ENCODE assay signal across 8 cellular contexts in the genomic region with DNA sequence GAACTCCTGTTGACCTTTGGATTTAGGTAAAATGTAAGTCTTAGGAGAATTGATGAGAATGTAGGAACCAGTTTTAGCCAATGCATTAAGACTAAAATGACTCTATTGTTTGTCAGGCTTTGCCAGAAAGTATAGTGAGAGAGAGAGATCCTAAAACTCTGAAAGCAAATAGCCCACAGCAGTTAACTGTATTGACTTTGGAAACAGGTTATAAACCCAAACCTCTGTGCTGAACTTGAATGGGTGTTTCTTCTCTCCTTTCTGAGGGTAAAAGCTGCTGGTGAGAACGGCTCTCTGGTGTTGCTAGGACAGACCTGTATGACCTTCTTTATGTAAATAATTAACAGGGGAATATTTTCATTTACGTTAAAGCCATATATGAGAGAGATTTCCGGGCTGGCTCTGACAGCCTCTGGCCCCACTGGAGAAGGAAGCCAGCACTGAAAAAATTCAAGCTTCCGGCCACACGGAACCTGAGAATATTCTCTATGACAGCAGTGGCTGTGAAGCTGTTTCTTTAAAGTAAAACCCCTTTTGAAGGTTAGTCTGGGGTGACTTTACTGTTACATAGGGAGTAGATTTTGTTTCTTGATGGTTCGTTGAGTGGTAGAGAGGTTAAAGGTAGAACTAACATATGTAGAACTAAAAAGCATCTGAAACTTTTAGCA.
A peak's percentile ranks its signal among the peaks of the same experiment; 100 is the strongest.
DNase-seq lines count a peak whose midpoint lies in the region; ATAC-seq and TF ChIP-seq lines count a peak whose summit lies in the region.

No MANE protein-coding gene starts in this region.

- CTCF ChIA-PET in Caco-2 (lab: Charles Lee), result interaction anchor here (0.5 to 0.8 kb wide), 3 partner anchors 9 to 124 kb away, joined by 3 to 6 read pairs (median 3); no protein-coding TSS in a partner anchor
- CTCF ChIA-PET in activated CD4-positive, alpha-beta memory T cell treated with anti-CD3 and anti-CD28 coated beads for 36 hours (lab: Charles Lee), result interaction anchor here (0.7 to 1.1 kb wide), 2 partner anchors 8 to 12 kb away, joined by 3 read pairs; no protein-coding TSS in a partner anchor

- no peaks in the 10 kb centered on the region for H3K27me3 Mint-ChIP-seq in Caco-2 (ENCODE audit: insufficient read depth, unreplicated experiment)
- no peaks in the 10 kb centered on the region for H3K27me3 Mint-ChIP-seq in activated CD4-positive, alpha-beta memory T cell treated with anti-CD3 and anti-CD28 coated beads for 36 hours

- H3K36me3 Mint-ChIP-seq in Caco-2 (ENCODE audit: insufficient read depth, unreplicated experiment), result peaks cover 89% of the 10 kb centered on the region
- peaks cover 6% of the 10 kb centered on the region for H3K36me3 Mint-ChIP-seq in activated CD4-positive, alpha-beta memory T cell treated with anti-CD3 and anti-CD28 coated beads for 36 hours

- H3K4me1 ChIP-seq in Caco-2 (peaks cover 73% of the 10 kb centered on the region), lower lobe of right lung (peaks cover 89% of the 10 kb centered on the region)

- peak overlapping the region; percentile 58 for H3K4me3 Mint-ChIP-seq in Caco-2 (ENCODE audit: unreplicated experiment)
- H3K4me3 Mint-ChIP-seq in activated CD4-positive, alpha-beta memory T cell treated with anti-CD3 and anti-CD28 coated beads for 36 hours, result peak overlapping the region; percentile 51

- POLR2A ChIA-PET in Caco-2 (lab: Charles Lee), result interaction anchor here (0.6 to 1.8 kb wide), 2 partner anchors 21 to 610 kb away, joined by 3 to 8 read pairs; no protein-coding TSS in a partner anchor
- POLR2A ChIA-PET in activated CD4-positive, alpha-beta memory T cell treated with anti-CD3 and anti-CD28 coated beads for 36 hours (lab: Charles Lee), result interaction anchor here (0.5 to 3.5 kb wide), 7 partner anchors 10 to 1029 kb away, joined by 3 to 25 read pairs (median 3); no protein-coding TSS in a partner anchor

- intact Hi-C loops in Caco-2 (cut with micrococcal nuclease; ENCODE audit: unreplicated experiment) (loop anchor here (1.0 to 10.0 kb wide), 2 partner anchors 9 to 605 kb away; a partner anchor contains a TSS), lower lobe of right lung (cut with DNase I) (no loop called here)
- intact Hi-C loops in activated CD4-positive, alpha-beta memory T cell treated with anti-CD3 and anti-CD28 coated beads for 36 hours (cut with micrococcal nuclease), result loop anchor here (10.0 kb wide), 2 partner anchors 555 to 795 kb away; a partner anchor contains a TSS

- H3K27ac ChIP-seq in lower lobe of right lung, result peak overlapping the region; percentile 34

- DNase-seq in Caco-2 (peak; percentile 68 to 76), lower lobe of right lung (no peak), GOT3 (lab: John Stamatoyannopoulos, UW) (no peak), NCI-H774 (lab: John Stamatoyannopoulos, UW) (no peak), RKO (ENCODE audit: low spot score) (no peak)
- no peak for DNase-seq in activated CD4-positive, alpha-beta memory T cell treated with anti-CD3 and anti-CD28 coated beads for 36 hours

- no peaks in the 10 kb centered on the region for H3K9me3 Mint-ChIP-seq in Caco-2 (ENCODE audit: unreplicated experiment)
- H3K9me3 Mint-ChIP-seq in activated CD4-positive, alpha-beta memory T cell treated with anti-CD3 and anti-CD28 coated beads for 36 hours, result no peaks in the 10 kb centered on the region

- H3K4me3 ChIP-seq in Caco-2 (ENCODE audit: low read depth, low read length) (0 out of 2 replicates have a peak overlapping the region, but pooled peaks have one; percentile 8), lower lobe of right lung (no peak overlapping the region)

- peak overlapping the region; percentile 77 for H3K27ac Mint-ChIP-seq in Caco-2 (ENCODE audit: unreplicated experiment)
- peak overlapping the region; percentile 81 for H3K27ac Mint-ChIP-seq in activated CD4-positive, alpha-beta memory T cell treated with anti-CD3 and anti-CD28 coated beads for 36 hours

- peaks cover 61% of the 10 kb centered on the region for H3K4me1 Mint-ChIP-seq in Caco-2 (ENCODE audit: low read depth, unreplicated experiment)
- peaks cover 90% of the 10 kb centered on the region for H3K4me1 Mint-ChIP-seq in activated CD4-positive, alpha-beta memory T cell treated with anti-CD3 and anti-CD28 coated beads for 36 hours (ENCODE audit: low read depth)

- TF ChIP-seq CTCF in Caco-2 (IDR thresholded peaks at IDR 0.05; ENCODE audit: insufficient read depth in 1 of 2, low read depth in 1 of 2, low read length in 1 of 2, severe bottlenecking in 1 of 2, unreplicated experiment in 1 of 2), result no peak
- TF ChIP-seq CTCF in lower lobe of right lung (IDR thresholded peaks at IDR 0.05), result no peak

- ATAC-seq in GM19395 (IDR thresholded peaks at IDR 0.05; ENCODE audit: unreplicated experiment), result peak; percentile 78
- ATAC-seq in HG03432 (IDR thresholded peaks at IDR 0.05; ENCODE audit: unreplicated experiment), result peak; percentile 85
- peak in 1 of 2 donors; percentile 31 for ATAC-seq in lower lobe of right lung

- H3K9me3 ChIP-seq in Caco-2 (no peaks in the 10 kb centered on the region), lower lobe of right lung (no peaks in the 10 kb centered on the region)

- H3K36me3 ChIP-seq in Caco-2 (ENCODE audit: control insufficient read depth, insufficient read depth, low read length) (no peaks in the 10 kb centered on the region), lower lobe of right lung (no peaks in the 10 kb centered on the region)

- H3K27me3 ChIP-seq in Caco-2 (replicated peaks; ENCODE audit: control insufficient read depth, insufficient read depth, low read length) (no peaks in the 10 kb centered on the region), lower lobe of right lung (ENCODE audit: low read depth) (no peaks in the 10 kb centered on the region)

- BruUV-seq in Caco-2 (replicated peaks; lab: Mats Ljungman, UMichigan), result TSS peak; percentile 60

Comparison
In these comparisons a context has a peak if more than half of its experiments do, and no peak if none do; other contexts are left out.
1. DNase-seq: peak in Caco-2 (2 of 2); none in activated CD4-positive, alpha-beta memory T cell treated with anti-CD3 and anti-CD28 coated beads for 36 hours (single experiment), lower lobe of right lung (single experiment), GOT3 (single experiment), NCI-H774 (single experiment) and RKO (single experiment).